14 cellular contexts compared by ENCODE assay signal in the genomic region with DNA sequence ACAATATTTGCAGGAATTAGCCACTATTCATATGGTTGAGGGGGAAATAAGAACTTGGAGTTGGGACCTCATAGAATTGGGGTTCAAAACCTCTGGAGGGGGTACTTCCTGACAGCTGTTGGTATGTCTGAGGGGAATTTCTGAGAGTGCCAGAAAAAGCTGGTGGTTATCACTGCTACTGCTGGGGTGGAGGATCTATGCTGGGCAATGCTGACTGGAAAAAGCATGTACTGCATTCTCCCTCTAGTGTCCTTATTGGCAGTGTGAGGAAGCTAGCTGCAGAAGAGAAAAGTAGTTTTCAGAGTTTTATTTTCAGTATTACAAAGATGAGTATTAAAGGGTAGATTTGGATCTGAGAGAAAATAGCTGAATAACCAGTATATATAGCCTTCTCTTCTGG.
DNase-seq lines count a peak whose midpoint lies in the region; ATAC-seq and TF ChIP-seq lines count a peak whose summit lies in the region.
"Had no signal": no experiment of that assay in that cellular context is flagged by ENCODE, and none has a peak within 500 bp of the region (broad histone marks: within the 10 kb centered on the region; RNA-seq: fewer than 3 reads in every experiment).

No MANE protein-coding gene starts in this region.

- H3K27ac Mint-ChIP-seq in activated B cell treated with CpG ODN at 0.5 μM for 24 hours (peak overlapping the region; percentile 27), naive B cell (peak overlapping the region in 3 of 6 donors; percentile 10 to 71 (median 23))
- H3K27ac Mint-ChIP-seq: T-helper 1 cell treated with Interleukin-12 subunit alpha and Interleukin-12 subunit beta and Interleukin-4 antibody, amounts not matched to agents 30 μg/mL and 1 μg/mL, for 36 hours had no signal

- CTCF ChIA-PET in activated B cell treated with CpG ODN at 0.5 μM for 24 hours (lab: Charles Lee), result interaction anchor here (1.0 kb wide), 1 partner anchor 86 kb away, joined by 4 read pairs; no protein-coding TSS in a partner anchor

- no peak overlapping the region for H3K4me3 ChIP-seq in GM12865 (ENCODE audit: low read depth, low read length)
- H3K4me3 ChIP-seq: hepatocyte had no signal

- POLR2A ChIA-PET in activated B cell treated with CpG ODN at 0.5 μM for 24 hours (lab: Charles Lee), result interaction anchor here (0.6 to 0.7 kb wide), 2 partner anchors 40 to 293 kb away, joined by 3 to 6 read pairs; no protein-coding TSS in a partner anchor

- H3K4me3 Mint-ChIP-seq in activated B cell treated with CpG ODN at 0.5 μM for 24 hours (no peak overlapping the region), naive B cell (no peak overlapping the region)
- H3K4me3 Mint-ChIP-seq: CD4-positive, alpha-beta T cell; neural crest cell; T-helper 1 cell treated with Interleukin-12 subunit alpha and Interleukin-12 subunit beta and Interleukin-4 antibody, amounts not matched to agents 30 μg/mL and 1 μg/mL, for 36 hours had no signal

- H3K9me3 Mint-ChIP-seq in activated B cell treated with CpG ODN at 0.5 μM for 24 hours, result peaks cover 4% of the 10 kb centered on the region
- peaks cover 2 to 6% (median 4%) of the 10 kb centered on the region in 7 donors for H3K9me3 Mint-ChIP-seq in naive B cell

- H3K36me3 Mint-ChIP-seq in activated B cell treated with CpG ODN at 0.5 μM for 24 hours (ENCODE audit: low read depth), result peaks cover 17% of the 10 kb centered on the region
- H3K36me3 Mint-ChIP-seq in naive B cell, result peaks cover 3 to 5% of the 10 kb centered on the region in 2 donors

- H3K4me1 Mint-ChIP-seq in activated B cell treated with CpG ODN at 0.5 μM for 24 hours (peaks cover 63% of the 10 kb centered on the region), naive B cell (peaks cover 25 to 36% (median 34%) of the 10 kb centered on the region in 3 donors)

- intact Hi-C loops in activated B cell treated with CpG ODN at 0.5 μM for 24 hours (cut with micrococcal nuclease), result loop anchor here (10.0 kb wide), 1 partner anchor 337 kb away; no protein-coding TSS in a partner anchor

- ATAC-seq in activated B cell treated with CpG ODN at 0.5 μM for 24 hours (ENCODE audit: low read depth) (peak; percentile 34), naive B cell (ENCODE audit: low read depth in 2 of 2) (peak; percentile 27 to 28), GM21515 (IDR thresholded peaks at IDR 0.05; ENCODE audit: unreplicated experiment) (no peak)

- DNase-seq in GM12865 (ENCODE audit: low read depth), result peak; percentile 55
- DNase-seq in GM20000 (ENCODE audit: low spot score), result peak; percentile 16
- DNase-seq in activated B cell treated with CpG ODN at 0.5 μM for 24 hours, result no peak
- no peak for DNase-seq in naive B cell
- DNase-seq in islet precursor cell, result no peak
- no peak for DNase-seq in effector CD8-positive, alpha-beta T cell (lab: John Stamatoyannopoulos, UW)
- DNase-seq: activated CD4-positive, alpha-beta T cell treated with anti-CD3 and anti-CD28 coated beads, Interleukin-2, amount 50 U/mL, for 4 hours; activated naive CD4-positive, alpha-beta T cell; CD4-positive, alpha-beta T cell; NCI-H1048 had no signal

- TF ChIP-seq CTCF in GM12865 (IDR thresholded peaks at IDR 0.05; ENCODE audit: insufficient read depth, low read depth, low read length, missing control alignments) (no peak), GM20000 (IDR thresholded peaks at IDR 0.05; ENCODE audit: extremely low read depth, missing control alignments) (no peak), activated B cell treated with CpG ODN at 0.5 μM for 24 hours (IDR thresholded peaks at IDR 0.05) (no peak)

- no peaks in the 10 kb centered on the region for H3K27me3 Mint-ChIP-seq in activated B cell treated with CpG ODN at 0.5 μM for 24 hours
- no peaks in the 10 kb centered on the region for H3K27me3 Mint-ChIP-seq in naive B cell
- H3K27me3 Mint-ChIP-seq: CD4-positive, alpha-beta T cell had no signal

Comparison
In these comparisons a context has a peak if more than half of its experiments do, and no peak if none do; other contexts are left out.
1. DNase-seq: peak in GM12865 (single experiment) and GM20000 (single experiment); none in activated B cell treated with CpG ODN at 0.5 μM for 24 hours (single experiment), naive B cell (single experiment), islet precursor cell (single experiment) and effector CD8-positive, alpha-beta T cell (single experiment).